ENCODE assay signal across 11 cellular contexts in the genomic region with DNA sequence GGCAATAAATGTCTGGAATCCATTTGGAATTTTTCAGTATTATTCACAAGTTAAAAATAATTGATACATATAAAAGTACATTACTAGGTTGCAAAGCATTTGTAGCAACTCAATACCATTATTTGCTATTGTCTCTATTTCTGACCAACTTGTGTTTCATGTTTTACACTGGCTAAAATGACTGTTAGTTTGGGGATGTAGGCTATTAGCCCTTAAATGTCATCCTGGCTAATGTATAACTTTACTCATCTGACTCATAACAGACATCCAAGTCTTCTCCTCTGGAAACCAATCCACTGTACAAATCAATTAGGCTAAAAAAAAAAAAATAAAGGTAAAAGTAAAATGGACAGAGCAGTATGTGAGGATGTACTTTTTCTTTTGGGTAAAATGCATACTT. TPM values are rescaled to one million over a fixed set of nuclear protein-coding genes. Genes with fewer than 3 reads are reported as not detected.
DNase-seq lines count a peak whose midpoint lies in the region; ATAC-seq and TF ChIP-seq lines count a peak whose summit lies in the region.
"Had no signal": no experiment of that assay in that cellular context is flagged by ENCODE, and none has a peak within 500 bp of the region (broad histone marks: within the 10 kb centered on the region; RNA-seq: fewer than 3 reads in every experiment).

No MANE protein-coding gene starts in this region.

- in situ Hi-C loops in ACHN (cut with HindIII; ENCODE audit: low pct_ligation_motif_present, low pct_unique_long_range_greater_than_20kb, low sequenced_read_pairs): no loop called here

- no peaks in the 10 kb centered on the region for H3K9me3 ChIP-seq in adipocyte (ENCODE audit: control insufficient read depth, low read length)
- no peaks in the 10 kb centered on the region for H3K9me3 ChIP-seq in naive thymus-derived CD4-positive, alpha-beta T cell (ENCODE audit: control insufficient read depth in 2 of 3, low read length in 3 of 3)
- H3K9me3 ChIP-seq: heart left ventricle had no signal

- CTCF ChIA-PET in Calu3 (lab: Charles Lee): no interaction called here
- CTCF ChIA-PET in naive thymus-derived CD4-positive, alpha-beta T cell (lab: Charles Lee): interaction anchor here (0.8 kb wide), 1 partner anchor 12 kb away, joined by 3 read pairs; no protein-coding TSS in a partner anchor

- H3K9ac ChIP-seq in adipocyte (ENCODE audit: low read length): no peak overlapping the region

- peak; percentile 56 for DNase-seq in ACHN
- DNase-seq in adipocyte (ENCODE audit: low read depth): peak; percentile 15
- DNase-seq in LoVo (ENCODE audit: low spot score): no peak
- no peak for DNase-seq in Calu3
- DNase-seq in naive thymus-derived CD4-positive, alpha-beta T cell: no peak
- no peak for DNase-seq in immature natural killer cell
- DNase-seq: heart left ventricle, NCI-H2081 had no signal

- H3K4me1 Mint-ChIP-seq in Calu3 (ENCODE audit: low read depth, unreplicated experiment) (peaks cover 51% of the 10 kb centered on the region), immature natural killer cell (peaks cover 27 to 34% of the 10 kb centered on the region in 2 donors)
- H3K4me1 Mint-ChIP-seq in naive thymus-derived CD4-positive, alpha-beta T cell: peaks cover 14 to 43% (median 32%) of the 10 kb centered on the region in 7 donors

- H3K36me3 Mint-ChIP-seq in Calu3 (ENCODE audit: insufficient read depth, unreplicated experiment) (no peaks in the 10 kb centered on the region), immature natural killer cell (no peaks in the 10 kb centered on the region)
- H3K36me3 Mint-ChIP-seq in naive thymus-derived CD4-positive, alpha-beta T cell: peaks cover 0 to 11% (median 6%) of the 10 kb centered on the region in 5 donors

- no peak overlapping the region for H3K4me3 Mint-ChIP-seq in Calu3 (ENCODE audit: low read depth, unreplicated experiment)
- no peak overlapping the region for H3K4me3 Mint-ChIP-seq in naive thymus-derived CD4-positive, alpha-beta T cell
- no peak overlapping the region for H3K4me3 Mint-ChIP-seq in immature natural killer cell

- H3K9me3 Mint-ChIP-seq in Calu3 (ENCODE audit: low read depth, unreplicated experiment) (no peaks in the 10 kb centered on the region), immature natural killer cell (no peaks in the 10 kb centered on the region)
- H3K9me3 Mint-ChIP-seq in naive thymus-derived CD4-positive, alpha-beta T cell: no peaks in the 10 kb centered on the region

- intact Hi-C loops in Calu3 (cut with micrococcal nuclease; ENCODE audit: unreplicated experiment): no loop called here
- intact Hi-C loops in naive thymus-derived CD4-positive, alpha-beta T cell (cut with micrococcal nuclease): no loop called here

- H3K27me3 ChIP-seq in adipocyte (replicated peaks; ENCODE audit: control insufficient read depth, insufficient read depth, low read length): no peaks in the 10 kb centered on the region
- H3K27me3 ChIP-seq in naive thymus-derived CD4-positive, alpha-beta T cell (ENCODE audit: control insufficient read depth in 2 of 2, insufficient read depth in 2 of 2, low read length in 2 of 2): no peaks in the 10 kb centered on the region
- H3K27me3 ChIP-seq: heart left ventricle had no signal

- no peak overlapping the region for H3K27ac Mint-ChIP-seq in Calu3 (ENCODE audit: unreplicated experiment)
- no peak overlapping the region for H3K27ac Mint-ChIP-seq in naive thymus-derived CD4-positive, alpha-beta T cell
- H3K27ac Mint-ChIP-seq in immature natural killer cell: peak overlapping the region in 2 of 6 donors; percentile 7

- BruUV-seq in Calu3 (replicated peaks; lab: Mats Ljungman, UMichigan): no TSS peak

- no peaks in the 10 kb centered on the region for H3K27me3 Mint-ChIP-seq in Calu3 (ENCODE audit: unreplicated experiment)
- H3K27me3 Mint-ChIP-seq in naive thymus-derived CD4-positive, alpha-beta T cell: no peaks in the 10 kb centered on the region
- H3K27me3 Mint-ChIP-seq in immature natural killer cell (ENCODE audit: low read depth in 3 of 3): peaks cover 0 to 2% (median 0%) of the 10 kb centered on the region in 3 donors

- peaks cover 4% of the 10 kb centered on the region for H3K36me3 ChIP-seq in adipocyte (ENCODE audit: control insufficient read depth, insufficient read depth, low read length, severe bottlenecking)
- H3K36me3 ChIP-seq in naive thymus-derived CD4-positive, alpha-beta T cell (ENCODE audit: control insufficient read depth in 2 of 3, insufficient read depth in 3 of 3, low read length in 3 of 3): no peaks in the 10 kb centered on the region
- H3K36me3 ChIP-seq: heart left ventricle had no signal

- ATAC-seq in GM19467 (IDR thresholded peaks at IDR 0.05; ENCODE audit: unreplicated experiment): peak; percentile 51
- peak; percentile 53 for ATAC-seq in HG03108 (IDR thresholded peaks at IDR 0.05; ENCODE audit: unreplicated experiment)
- ATAC-seq in naive thymus-derived CD4-positive, alpha-beta T cell: no peak

- H3K27ac ChIP-seq in naive thymus-derived CD4-positive, alpha-beta T cell (ENCODE audit: low read depth, low read length): no peak overlapping the region
- H3K27ac ChIP-seq: RWPE1 had no signal

- peak overlapping the region; percentile 35 for H3K4me3 ChIP-seq in adipocyte (ENCODE audit: low read length)
- no peak overlapping the region for H3K4me3 ChIP-seq in naive thymus-derived CD4-positive, alpha-beta T cell (ENCODE audit: low read length)
- H3K4me3 ChIP-seq: heart left ventricle had no signal

- TF ChIP-seq CTCF in Calu3 (IDR thresholded peaks at IDR 0.05; ENCODE audit: unreplicated experiment): no peak

- POLR2A ChIA-PET in naive thymus-derived CD4-positive, alpha-beta T cell (lab: Charles Lee): interaction anchor here (0.8 kb wide), 1 partner anchor 16 kb away, joined by 3 read pairs; no protein-coding TSS in a partner anchor

- H3K4me1 ChIP-seq in adipocyte (ENCODE audit: control insufficient read depth, insufficient read depth, low read length): peaks cover 31% of the 10 kb centered on the region
- H3K4me1 ChIP-seq in naive thymus-derived CD4-positive, alpha-beta T cell (ENCODE audit: control insufficient read depth in 2 of 2, insufficient read depth in 2 of 2, low read length in 2 of 2): peaks cover 0 to 7% of the 10 kb centered on the region in 2 donors

RNA-seq across cellular contexts. Expression of gene MEGF9, which starts 20.7 kb away (rescaled TPM):
- total RNA-seq in Calu3 (2022): 6.9 and 7.1 TPM in 2 replicates
- total RNA-seq in naive thymus-derived CD4-positive, alpha-beta T cell: 10 to 100 TPM in 4 of 5 experiments, 1 to 10 TPM in 1; 9.5 to 35.4 (median 11.1) TPM
- polyA plus RNA-seq in naive thymus-derived CD4-positive, alpha-beta T cell: 1 to 10 TPM; 3.9 to 7.4 TPM
- 10 to 100 TPM; 10.0 to 13.3 (median 11.2) TPM for polyA plus RNA-seq in immature natural killer cell

Comparison
In these comparisons a context has a peak if more than half of its experiments do, and no peak if none do; other contexts are left out.
1. DNase-seq: peak in ACHN (single experiment) and adipocyte (single experiment); none in LoVo (single experiment), Calu3 (single experiment), naive thymus-derived CD4-positive, alpha-beta T cell (0 of 9) and immature natural killer cell (0 of 3).